In genomic region chr22:22822106-22822505, GRCh38 we compare ENCODE assay signal across 23 cellular contexts.
DNase-seq lines count a peak whose midpoint lies in the region; ATAC-seq, FAIRE-seq and TF ChIP-seq lines count a peak whose summit lies in the region.
"Had no signal": no experiment of that assay in that cellular context is flagged by ENCODE, and none has a peak within 500 bp of the region (broad histone marks: within the 10 kb centered on the region; RNA-seq: fewer than 3 reads in every experiment).

No MANE protein-coding gene starts in this region.

- DNase-seq in activated T-cell treated with anti-CD3 and anti-CD28 coated beads, Interleukin-2, amount 50 U/mL, for 72 hours = no peak
- DNase-seq in activated T-cell treated with anti-CD3 and anti-CD28 coated beads, Interleukin-2, amount 50 U/mL, for 1 hour = no peak
- DNase-seq in Karpas-422 = no peak
- DNase-seq in K562 (ENCODE audit: extremely low read depth in 1 of 4, low spot score in 3 of 4) = peak in 1 of 4 experiments; percentile 43
- peak; percentile 64 for DNase-seq in spleen
- no peak for DNase-seq in osteocyte (ENCODE audit: extremely low spot score, unreplicated experiment)
- DNase-seq in anterior cingulate cortex (lab: John Stamatoyannopoulos, UW) = no peak
- DNase-seq: activated CD8-positive, alpha-beta memory T cell treated with anti-CD3 and anti-CD28 coated beads for 24 hours; gastrocnemius medialis; GM23248; MG63; NCI-H1436 treated with DMSO at 0.1 percent for 48 hours; NCI-H2171 treated with DMSO at 0.1 percent for 48 hours; occipital lobe; retina; stimulated activated CD4-positive, alpha-beta T cell treated with anti-CD3 and anti-CD28 coated beads, Interleukin-4, amount 100 ng/mL, for 24 hours had no signal

- H3K4me2 ChIP-seq in Karpas-422 (ENCODE audit: low read depth, low read length, poor library complexity, severe bottlenecking) (peak overlapping the region; percentile 44), K562 (ENCODE audit: insufficient read depth, low read length) (no peak overlapping the region)

- no peak overlapping the region for H3K4me3 Mint-ChIP-seq in activated T-cell treated with anti-CD3 and anti-CD28 coated beads, Interleukin-2, amount 50 U/mL, for 72 hours
- H3K4me3 Mint-ChIP-seq in osteocyte (ENCODE audit: unreplicated experiment) = no peak overlapping the region

- H3K9me2 ChIP-seq in Karpas-422 (replicated peaks; ENCODE audit: insufficient read depth, low read length) = no peaks in the 10 kb centered on the region

- POLR2A ChIA-PET in K562 (lab: Yijun Ruan, JAX) = interaction anchor here (0.7 to 2.9 kb wide), 9 partner anchors 8 to 167 kb away, joined by 3 to 19 read pairs (median 4); no protein-coding TSS in a partner anchor

- TF ChIP-seq POLR2A in K562 (conservative IDR thresholded peaks at IDR 0.05) = no peak
- no peak for TF ChIP-seq POLR2A in spleen (IDR thresholded peaks at IDR 0.05)

- BruUV-seq in K562 (replicated peaks; lab: Mats Ljungman, UMichigan) = no TSS peak

- intact Hi-C loops in K562 (cut with micrococcal nuclease) = no loop called here
- intact Hi-C loops in spleen (cut with DNase I; ENCODE audit: low total_unique reads) = no loop called here

- H3K9ac ChIP-seq in Karpas-422 (ENCODE audit: low read length) (peak overlapping the region; percentile 54), K562 (ENCODE audit: insufficient read depth in 1 of 2, low read depth in 2 of 2, low read length in 2 of 2) (peak overlapping the region in 1 of 2 experiments; percentile 3; a peak in 1 of 4 replicates)
- H3K9ac ChIP-seq: GM23248 had no signal

- no peak for TF ChIP-seq EP300 in K562 (IDR thresholded peaks at IDR 0.05; ENCODE audit: low read length)

- in situ Hi-C loops in K562 (cut with MboI) = no loop called here

- H3K27me3 ChIP-seq in Karpas-422 (ENCODE audit: low read length) = no peaks in the 10 kb centered on the region
- H3K27me3 ChIP-seq in K562 (ENCODE audit: control insufficient read depth in 2 of 2, insufficient read depth in 2 of 2, low read length in 2 of 2) = peaks cover 6 to 32% of the 10 kb centered on the region in 2 experiments; a peak in 4 of 5 replicates
- H3K27me3 ChIP-seq in spleen (replicated peaks in 1 of 7) = no peaks in the 10 kb centered on the region
- H3K27me3 ChIP-seq: gastrocnemius medialis, MG63 had no signal

- CTCF ChIA-PET in K562 (lab: Yijun Ruan, JAX; ENCODE audit: low intra/inter-chr PET ratio) = no interaction called here

- WGBS in K562 (ENCODE audit: insufficient coverage, low coverage, missing lambda C conversion rate) = under 1% methylated on average over 6 of the region's 6 CpGs
- 74 to 94% (median 82%) methylated on average over 6 of the region's 6 CpGs for WGBS in spleen, 5 donors

- no peaks in the 10 kb centered on the region for H3K36me3 ChIP-seq in Karpas-422 (ENCODE audit: insufficient read depth, low read length)
- no peaks in the 10 kb centered on the region for H3K36me3 ChIP-seq in K562 (ENCODE audit: control insufficient read depth, insufficient read depth, low read length)
- H3K36me3 ChIP-seq in spleen = no peaks in the 10 kb centered on the region
- H3K36me3 ChIP-seq: gastrocnemius medialis, MG63 had no signal

- peak overlapping the region; percentile 95 for H3K27ac ChIP-seq in Karpas-422 (ENCODE audit: low read length)
- H3K27ac ChIP-seq in K562 (ENCODE audit: extremely low read depth, low read depth, low read length) = no peak overlapping the region
- peak overlapping the region; percentile 49 to 85 (median 63) for H3K27ac ChIP-seq in spleen
- H3K27ac ChIP-seq: gastrocnemius medialis, GM23248 had no signal

- H4K20me1 ChIP-seq in Karpas-422 (ENCODE audit: insufficient read depth, low read depth, low read length) (no peaks in the 10 kb centered on the region), K562 (replicated peaks; ENCODE audit: control insufficient read depth, insufficient read depth, low read length) (peaks cover 44% of the 10 kb centered on the region)

- H3K79me2 ChIP-seq in Karpas-422 (ENCODE audit: low read length) (no peaks in the 10 kb centered on the region), K562 (ENCODE audit: control insufficient read depth, insufficient read depth, low read length) (no peaks in the 10 kb centered on the region)

- peaks cover 4% of the 10 kb centered on the region for H3K9me1 ChIP-seq in K562 (ENCODE audit: control insufficient read depth, insufficient read depth, low read length)

- no peak overlapping the region for H2AFZ ChIP-seq in Karpas-422 (ENCODE audit: low read length)
- no peak overlapping the region for H2AFZ ChIP-seq in K562 (ENCODE audit: low read depth, low read length)
- H2AFZ ChIP-seq: GM23248 had no signal

- H3K4me1 ChIP-seq in Karpas-422 (ENCODE audit: low read length) = peaks cover 88% of the 10 kb centered on the region
- H3K4me1 ChIP-seq in K562 (replicated peaks in 1 of 2; ENCODE audit: control insufficient read depth in 2 of 2, insufficient read depth in 2 of 2, low read length in 2 of 2) = no peaks in the 10 kb centered on the region
- H3K4me1 ChIP-seq in spleen = peaks cover 11 to 67% (median 52%) of the 10 kb centered on the region in 6 donors
- H3K4me1 ChIP-seq: gastrocnemius medialis had no signal

- H3K27me3 Mint-ChIP-seq in activated T-cell treated with anti-CD3 and anti-CD28 coated beads, Interleukin-2, amount 50 U/mL, for 72 hours (ENCODE audit: low read depth) = no peaks in the 10 kb centered on the region
- peaks cover 23% of the 10 kb centered on the region for H3K27me3 Mint-ChIP-seq in osteocyte (ENCODE audit: unreplicated experiment)

- ATAC-seq in activated T-cell treated with anti-CD3 and anti-CD28 coated beads, Interleukin-2, amount 50 U/mL, for 72 hours (replicated peaks in 1 of 2) = no peak
- ATAC-seq in K562 (no peak), GM21447 (IDR thresholded peaks at IDR 0.05; ENCODE audit: unreplicated experiment) (no peak)
- ATAC-seq: gastrocnemius medialis, HepG2 had no signal

- TF ChIP-seq RAD21 in K562 (CRISPR knock-in tag; conservative IDR thresholded peaks at IDR 0.05 in 1 of 2, IDR thresholded peaks at IDR 0.05 in 1 of 2) = no peak

- H3K27ac Mint-ChIP-seq in activated T-cell treated with anti-CD3 and anti-CD28 coated beads, Interleukin-2, amount 50 U/mL, for 72 hours = peak overlapping the region; percentile 26
- H3K27ac Mint-ChIP-seq in osteocyte (ENCODE audit: unreplicated experiment) = no peak overlapping the region
- H3K27ac Mint-ChIP-seq: activated T-helper 2 cell treated with anti-CD3 and anti-CD28 coated beads, Interferon-gamma antibody, Interleukin-2, Interleukin-4, amounts not matched to agents 10 μg/mL and 5 μg/mL and 100 μg/mL, durations not matched to agents 14 hours and 24 hours and 36 hours had no signal

- H3K4me1 Mint-ChIP-seq in activated T-cell treated with anti-CD3 and anti-CD28 coated beads, Interleukin-2, amount 50 U/mL, for 72 hours (ENCODE audit: low read depth) = peaks cover 66% of the 10 kb centered on the region
- no peaks in the 10 kb centered on the region for H3K4me1 Mint-ChIP-seq in osteocyte (ENCODE audit: unreplicated experiment)

- no peak for FAIRE-seq in K562 (lab: Jason Lieb, UNC)
- FAIRE-seq: astrocyte, GM19239, HepG2, keratinocyte had no signal

- no peaks in the 10 kb centered on the region for H3K9me3 Mint-ChIP-seq in activated T-cell treated with anti-CD3 and anti-CD28 coated beads, Interleukin-2, amount 50 U/mL, for 72 hours
- H3K9me3 Mint-ChIP-seq in osteocyte (ENCODE audit: unreplicated experiment) = no peaks in the 10 kb centered on the region
- H3K9me3 Mint-ChIP-seq: activated T-helper 2 cell treated with anti-CD3 and anti-CD28 coated beads, Interferon-gamma antibody, Interleukin-2, Interleukin-4, amounts not matched to agents 10 μg/mL and 5 μg/mL and 100 μg/mL, durations not matched to agents 14 hours and 24 hours and 36 hours had no signal

- H3K9me3 ChIP-seq in Karpas-422 (ENCODE audit: low read length) = no peaks in the 10 kb centered on the region
- H3K9me3 ChIP-seq in K562 (replicated peaks; ENCODE audit: control insufficient read depth, insufficient read depth, low read depth, low read length) = no peaks in the 10 kb centered on the region
- H3K9me3 ChIP-seq in spleen = no peaks in the 10 kb centered on the region
- H3K9me3 ChIP-seq: gastrocnemius medialis, MG63 had no signal

- no peak for TF ChIP-seq CTCF in K562 (IDR thresholded peaks at IDR 0.05 in 2 of 3, conservative IDR thresholded peaks at IDR 0.05 in 1 of 3; ENCODE audit: insufficient read depth in 2 of 3, low read depth in 1 of 3, low read length in 3 of 3)
- TF ChIP-seq CTCF in spleen (IDR thresholded peaks at IDR 0.05 in 8 of 11, conservative IDR thresholded peaks at IDR 0.05 in 3 of 11) = no peak
- no peak for TF ChIP-seq CTCF in osteocyte (IDR thresholded peaks at IDR 0.05)

- H3K4me3 ChIP-seq in Karpas-422 (ENCODE audit: low read length) (peak overlapping the region; percentile 15; the same call in 1 of the 2 replicates), K562 (no peak overlapping the region), spleen (no peak overlapping the region)
- H3K4me3 ChIP-seq: gastrocnemius medialis, GM23248, lung, MG63 had no signal

- H3K36me3 Mint-ChIP-seq in activated T-cell treated with anti-CD3 and anti-CD28 coated beads, Interleukin-2, amount 50 U/mL, for 72 hours (ENCODE audit: insufficient read depth in 2 of 2) = no peaks in the 10 kb centered on the region
- H3K36me3 Mint-ChIP-seq in osteocyte (ENCODE audit: unreplicated experiment) = no peaks in the 10 kb centered on the region

TF ChIP-seq in K562, 482 proteins besides CTCF, POLR2A, EP300 and RAD21:
- TF ChIP-seq ZNF184 (CRISPR knock-in tag; IDR thresholded peaks at IDR 0.05) (peak; percentile 46; the same call in 1 of the 2 replicates), PHB2 (IDR thresholded peaks at IDR 0.05; ENCODE audit: low read depth) (no peak), TEAD1 (CRISPR knock-in tag; IDR thresholded peaks at IDR 0.05) (no peak), ZNF274 (IDR thresholded peaks at IDR 0.05; ENCODE audit: borderline replicate concordance, low read depth, low read length) (no peak), EWSR1 (IDR thresholded peaks at IDR 0.05; ENCODE audit: borderline replicate concordance, low read depth, partially characterized antibody) (no peak)
TF ChIP-seq in K562: peak in this region for 1.
